ENCODE assay signal across 2 cellular contexts in genomic region chr2:54237428-54237827, GRCh38.
TF ChIP-seq lines count a peak whose summit lies in the region.

No MANE protein-coding gene starts in this region.

TF ChIP-seq in HepG2, 621 proteins besides CTCF, POLR2A, EP300 and RAD21:
- TF ChIP-seq ZNF766 (CRISPR knock-in tag; IDR thresholded peaks at IDR 0.05; ENCODE audit: borderline replicate concordance) (no peak), LCORL (IDR thresholded peaks at IDR 0.05) (no peak), LCORL (CRISPR knock-in tag; IDR thresholded peaks at IDR 0.05) (no peak), ZNF317 (CRISPR knock-in tag; IDR thresholded peaks at IDR 0.05) (peak; percentile 96)
TF ChIP-seq in HepG2: peak in this region for 1.

TF ChIP-seq in WTC11, 78 proteins besides CTCF, POLR2A, EP300 and RAD21:
- TF ChIP-seq SMAD3 (CRISPR knock-in tag; IDR thresholded peaks at IDR 0.05; ENCODE audit: borderline replicate concordance) (no peak), ZNF317 (CRISPR knock-in tag; IDR thresholded peaks at IDR 0.05; ENCODE audit: borderline replicate concordance, low read depth) (peak; percentile 44; the same call in 1 of the 2 replicates), TEAD4 (CRISPR knock-in tag; IDR thresholded peaks at IDR 0.05) (no peak), ZNF416 (CRISPR knock-in tag; IDR thresholded peaks at IDR 0.05) (no peak)
